8 cellular contexts compared by ENCODE assay signal in genomic region chr17:38704645-38705522, GRCh38. TPM values are rescaled to one million over a fixed set of nuclear protein-coding genes. Genes with fewer than 3 reads are reported as not detected.
DNase-seq lines count a peak whose midpoint lies in the region; ATAC-seq and TF ChIP-seq lines count a peak whose summit lies in the region.

TSS of gene MLLT6 (plus strand) at chr17:38705273. CDS start at chr17:38705633, 360 bp downstream.

- ATAC-seq in activated CD8-positive, alpha-beta T cell treated with anti-CD3 and anti-CD28 coated beads for 36 hours = no peak
- ATAC-seq in right lobe of liver = peak; percentile 4 to 39 (median 26)
- no peak for ATAC-seq in HG03095 (IDR thresholded peaks at IDR 0.05; ENCODE audit: unreplicated experiment)

- peak; percentile 25 for TF ChIP-seq POLR2A in right lobe of liver (IDR thresholded peaks at IDR 0.05)

- H3K36me3 ChIP-seq in ectodermal cell (ENCODE audit: control insufficient read depth, insufficient read depth, low read length) (no peaks in the 10 kb centered on the region), right lobe of liver (peaks cover 0 to 5% (median 2%) of the 10 kb centered on the region in 4 donors)

- peaks cover 41% of the 10 kb centered on the region for H3K36me3 Mint-ChIP-seq in activated CD8-positive, alpha-beta T cell treated with anti-CD3 and anti-CD28 coated beads for 36 hours (ENCODE audit: low read depth)

- H3K27ac Mint-ChIP-seq in activated CD8-positive, alpha-beta T cell treated with anti-CD3 and anti-CD28 coated beads for 36 hours = peak within 1 kb of the TSS; percentile 98

- peak within 1 kb of the TSS; percentile 98 for H3K4me3 Mint-ChIP-seq in activated CD8-positive, alpha-beta T cell treated with anti-CD3 and anti-CD28 coated beads for 36 hours

- H3K4me3 ChIP-seq in HFF-Myc (replicated peaks; ENCODE audit: low read depth, low read length) (peak within 1 kb of the TSS; percentile 86), ectodermal cell (ENCODE audit: insufficient read depth, low read depth, low read length) (peak within 1 kb of the TSS; percentile 60), right lobe of liver (peak within 1 kb of the TSS; percentile 75 to 86 (median 82))

- intact Hi-C loops in activated CD8-positive, alpha-beta T cell treated with anti-CD3 and anti-CD28 coated beads for 36 hours (cut with micrococcal nuclease) = no loop called here
- intact Hi-C loops in right lobe of liver (cut with DNase I) = no loop called here

- H3K9me3 Mint-ChIP-seq in activated CD8-positive, alpha-beta T cell treated with anti-CD3 and anti-CD28 coated beads for 36 hours = no peaks in the 10 kb centered on the region

- H3K4me1 ChIP-seq in ectodermal cell (ENCODE audit: control insufficient read depth, insufficient read depth, low read length) (peaks cover 26% of the 10 kb centered on the region), right lobe of liver (peaks cover 0 to 14% (median 6%) of the 10 kb centered on the region in 4 donors)

- H3K27me3 ChIP-seq in ectodermal cell (ENCODE audit: control insufficient read depth, insufficient read depth, low read length, poor library complexity, severe bottlenecking) (peaks cover 63% of the 10 kb centered on the region), right lobe of liver (no peaks in the 10 kb centered on the region)

- DNase-seq in Ammon's horn (ENCODE audit: low spot score) (peak; percentile 87), HFF-Myc (ENCODE audit: extremely low read depth, low read depth) (no peak), NCI-H82 (lab: John Stamatoyannopoulos, UW) (peak; percentile 86), right lobe of liver (peak; percentile 74 to 81 (median 79))
- DNase-seq in activated CD8-positive, alpha-beta T cell treated with anti-CD3 and anti-CD28 coated beads for 36 hours = peak; percentile 75
- DNase-seq in stimulated activated CD4-positive, alpha-beta T cell treated with anti-CD3 and anti-CD28 coated beads, Interleukin-4, amount 100 ng/mL, for 4 hours = peak; percentile 80 to 92

- H3K27me3 Mint-ChIP-seq in activated CD8-positive, alpha-beta T cell treated with anti-CD3 and anti-CD28 coated beads for 36 hours = no peaks in the 10 kb centered on the region

- WGBS in ectodermal cell, 2 experiments = 1% methylated on average over 95 to 97 of the region's 98 CpGs
- under 1% methylated on average over 59 of the region's 98 CpGs for WGBS in right lobe of liver (ENCODE audit: insufficient coverage, low coverage, low lambda C conversion rate, missing lambda C conversion rate)

- POLR2A ChIA-PET in activated CD8-positive, alpha-beta T cell treated with anti-CD3 and anti-CD28 coated beads for 36 hours (lab: Charles Lee) = interaction anchor here (0.6 to 18.4 kb wide), 14 partner anchors 8 to 735 kb away, joined by 3 to 390 read pairs (median 4); partner anchors contain the start of genes EPOP, PSMB3 and RPL23

- H3K27ac ChIP-seq in ectodermal cell (ENCODE audit: insufficient read depth, low read depth, low read length, poor library complexity, severe bottlenecking) = no peak within 1 kb of the TSS
- peak within 1 kb of the TSS; percentile 91 to 94 (median 93) for H3K27ac ChIP-seq in right lobe of liver

- CTCF ChIA-PET in activated CD8-positive, alpha-beta T cell treated with anti-CD3 and anti-CD28 coated beads for 36 hours (lab: Charles Lee) = interaction anchor here (0.6 to 3.3 kb wide), 6 partner anchors 13 to 234 kb away, joined by 3 to 15 read pairs (median 4); no protein-coding TSS in a partner anchor

- H3K9me3 ChIP-seq in ectodermal cell (ENCODE audit: control insufficient read depth, low read length) = no peaks in the 10 kb centered on the region
- H3K9me3 ChIP-seq in right lobe of liver = no peaks in the 10 kb centered on the region

- TF ChIP-seq CTCF in HFF-Myc (IDR thresholded peaks at IDR 0.05; ENCODE audit: low read depth, low read length, missing control alignments) (no peak), right lobe of liver (IDR thresholded peaks at IDR 0.05) (no peak)
- TF ChIP-seq CTCF in activated CD8-positive, alpha-beta T cell treated with anti-CD3 and anti-CD28 coated beads for 36 hours (IDR thresholded peaks at IDR 0.05) = no peak

- peaks cover 41% of the 10 kb centered on the region for H3K4me1 Mint-ChIP-seq in activated CD8-positive, alpha-beta T cell treated with anti-CD3 and anti-CD28 coated beads for 36 hours (ENCODE audit: low read depth)

RNA-seq across cellular contexts. Expression of gene MLLT6, which starts in this region (rescaled TPM):
- total RNA-seq in activated CD8-positive, alpha-beta T cell treated with anti-CD3 and anti-CD28 coated beads for 36 hours = 100 to 1,000 TPM; 145 to 148 TPM
- 43.9 TPM for polyA plus RNA-seq in ectodermal cell (2013, experiment 1 of 4)
- polyA plus RNA-seq in ectodermal cell (2013, experiment 2 of 4) = 52.0 TPM
- polyA plus RNA-seq in ectodermal cell (2013, experiment 3 of 4) = 39.9 TPM
- polyA plus RNA-seq in ectodermal cell (2013, experiment 4 of 4) = 46.5 TPM
- 10 to 100 TPM; 10.1 to 30.9 (median 25.6) TPM for total RNA-seq in right lobe of liver

Comparison
In these comparisons a context has a peak if more than half of its experiments do, and no peak if none do; other contexts are left out.
1. RNA of gene MLLT6 (total RNA-seq): 145 to 148 TPM in activated CD8-positive, alpha-beta T cell treated with anti-CD3 and anti-CD28 coated beads for 36 hours; 10.1 to 30.9 TPM in right lobe of liver; every median in the first group is over 4 times any median in the second.
2. ATAC-seq: peak in right lobe of liver (4 of 4); none in activated CD8-positive, alpha-beta T cell treated with anti-CD3 and anti-CD28 coated beads for 36 hours (single experiment) and HG03095 (single experiment).
3. Peak in every context shown above with its lines, with median percentiles within 50 percentile points of each other: H3K4me3 ChIP-seq.